In genomic region chr9:33649463-33649862, GRCh38 we compare ENCODE assay signal across 19 cellular contexts.
DNase-seq lines count a peak whose midpoint lies in the region; ATAC-seq and TF ChIP-seq lines count a peak whose summit lies in the region.
"Had no signal": no experiment of that assay in that cellular context is flagged by ENCODE, and none has a peak within 500 bp of the region (broad histone marks: within the 10 kb centered on the region; RNA-seq: fewer than 3 reads in every experiment).

No MANE protein-coding gene starts in this region.

- H3K27ac Mint-ChIP-seq in activated CD4-positive, alpha-beta T cell treated with anti-CD3 and anti-CD28 coated beads, Interleukin-2, amount 10 ng/mL, durations not matched to agents 24 days and 14 days, result no peak overlapping the region
- H3K27ac Mint-ChIP-seq in activated CD8-positive, alpha-beta T cell treated with anti-CD3 and anti-CD28 coated beads, Interleukin-2, amount 10 ng/mL, durations not matched to agents 7 days and 5 days, result no peak overlapping the region

- no peak overlapping the region for H3K9ac ChIP-seq in KMS-11
- H3K9ac ChIP-seq: BLaER1 had no signal

- no peaks in the 10 kb centered on the region for H3K9me3 Mint-ChIP-seq in activated CD4-positive, alpha-beta T cell treated with anti-CD3 and anti-CD28 coated beads, Interleukin-2, amount 10 ng/mL, durations not matched to agents 24 days and 14 days
- H3K9me3 Mint-ChIP-seq in activated CD8-positive, alpha-beta T cell treated with anti-CD3 and anti-CD28 coated beads, Interleukin-2, amount 10 ng/mL, durations not matched to agents 7 days and 5 days (ENCODE audit: insufficient read depth), result no peaks in the 10 kb centered on the region

- no peaks in the 10 kb centered on the region for H3K36me3 Mint-ChIP-seq in activated CD4-positive, alpha-beta T cell treated with anti-CD3 and anti-CD28 coated beads, Interleukin-2, amount 10 ng/mL, durations not matched to agents 24 days and 14 days (ENCODE audit: low read depth)
- H3K36me3 Mint-ChIP-seq in activated CD8-positive, alpha-beta T cell treated with anti-CD3 and anti-CD28 coated beads, Interleukin-2, amount 10 ng/mL, durations not matched to agents 7 days and 5 days (ENCODE audit: low read depth), result no peaks in the 10 kb centered on the region

- no peak for TF ChIP-seq POLR2A in transverse colon (IDR thresholded peaks at IDR 0.05)

- H3K27me3 ChIP-seq in KMS-11 (ENCODE audit: insufficient read depth, low read depth) (peaks cover 5% of the 10 kb centered on the region; the same call in 1 of the 2 replicates), transverse colon (peaks cover 26% of the 10 kb centered on the region)
- H3K27me3 ChIP-seq: BLaER1 had no signal

- H3K36me3 ChIP-seq in KMS-11 (ENCODE audit: insufficient read depth) (no peaks in the 10 kb centered on the region), mesodermal cell (ENCODE audit: control insufficient read depth, insufficient read depth, low read length) (no peaks in the 10 kb centered on the region), transverse colon (no peaks in the 10 kb centered on the region)
- H3K36me3 ChIP-seq: BLaER1, MG63 had no signal

- peak overlapping the region; percentile 27 for H3K4me2 ChIP-seq in KMS-11
- H3K4me2 ChIP-seq: BLaER1, PC-9 had no signal

- ATAC-seq in activated CD8-positive, alpha-beta T cell treated with anti-CD3 and anti-CD28 coated beads, Interleukin-2, amount 10 ng/mL, durations not matched to agents 7 days and 5 days, result peak; percentile 71

- TF ChIP-seq CTCF in KMS-11 (conservative IDR thresholded peaks at IDR 0.05; ENCODE audit: low read depth, low read length) (no peak), transverse colon (IDR thresholded peaks at IDR 0.05) (no peak)

- H3K4me1 Mint-ChIP-seq in activated CD4-positive, alpha-beta T cell treated with anti-CD3 and anti-CD28 coated beads, Interleukin-2, amount 10 ng/mL, durations not matched to agents 24 days and 14 days, result no peaks in the 10 kb centered on the region
- H3K4me1 Mint-ChIP-seq in activated CD8-positive, alpha-beta T cell treated with anti-CD3 and anti-CD28 coated beads, Interleukin-2, amount 10 ng/mL, durations not matched to agents 7 days and 5 days (ENCODE audit: low read depth), result peaks cover 18% of the 10 kb centered on the region

- intact Hi-C loops in activated CD4-positive, alpha-beta T cell treated with anti-CD3 and anti-CD28 coated beads, Interleukin-2, amount 10 ng/mL, durations not matched to agents 24 days and 14 days (cut with micrococcal nuclease), result no loop called here
- intact Hi-C loops in transverse colon (cut with DNase I; ENCODE audit: low total_unique reads), result no loop called here

- H4K20me1 ChIP-seq in KMS-11 (ENCODE audit: insufficient read depth), result no peaks in the 10 kb centered on the region
- H4K20me1 ChIP-seq: BLaER1 had no signal

- H3K27ac ChIP-seq in KMS-11, result no peak overlapping the region
- H3K27ac ChIP-seq in mesodermal cell (ENCODE audit: low read depth, low read length, severe bottlenecking), result peak overlapping the region; percentile 46
- H3K27ac ChIP-seq in transverse colon, result no peak overlapping the region
- H3K27ac ChIP-seq: BLaER1, PC-9, SK-N-MC had no signal

- peak; percentile 59 for DNase-seq in activated CD4-positive, alpha-beta T cell treated with anti-CD3 and anti-CD28 coated beads, Interleukin-2, amount 10 ng/mL, durations not matched to agents 24 days and 14 days
- DNase-seq in activated CD4-positive, alpha-beta T cell treated with anti-CD3 and anti-CD28 coated beads for 4 hours, result no peak
- peak; percentile 60 for DNase-seq in activated CD8-positive, alpha-beta T cell treated with anti-CD3 and anti-CD28 coated beads, Interleukin-2, amount 10 ng/mL, durations not matched to agents 7 days and 5 days
- DNase-seq in NCI-H510A treated with DMSO at 0.1 percent for 48 hours (lab: John Stamatoyannopoulos, UW), result no peak
- DNase-seq in LoVo (ENCODE audit: low spot score), result no peak
- no peak for DNase-seq in transverse colon
- DNase-seq: 8988T, EL, GOT3, KG1, MG63, NCI-H1105, NCI-H1930, NCI-H526, PC-9 had no signal

- TF ChIP-seq EP300 in transverse colon (IDR thresholded peaks at IDR 0.05; ENCODE audit: low read depth), result no peak

- H3K4me1 ChIP-seq in KMS-11 (ENCODE audit: low read depth, poor library complexity, severe bottlenecking) (peaks cover 27% of the 10 kb centered on the region), mesodermal cell (ENCODE audit: control insufficient read depth, insufficient read depth, low read length, poor library complexity, severe bottlenecking) (no peaks in the 10 kb centered on the region), transverse colon (no peaks in the 10 kb centered on the region)
- H3K4me1 ChIP-seq: BLaER1 had no signal

- CTCF ChIA-PET in activated CD8-positive, alpha-beta T cell treated with anti-CD3 and anti-CD28 coated beads, Interleukin-2, amount 10 ng/mL, durations not matched to agents 7 days and 5 days (lab: Charles Lee), result interaction anchor here (1.2 to 2.0 kb wide), 5 partner anchors 24 to 130 kb away, joined by 4 to 11 read pairs (median 5); no protein-coding TSS in a partner anchor

- no peak overlapping the region for H3K4me3 ChIP-seq in KMS-11 (IDR thresholded peaks at IDR 0.05; ENCODE audit: insufficient read depth, low read depth, low read length)
- H3K4me3 ChIP-seq in mesodermal cell (ENCODE audit: extremely low read depth, insufficient read depth, low read length, poor library complexity, severe bottlenecking), result no peak overlapping the region
- no peak overlapping the region for H3K4me3 ChIP-seq in transverse colon
- H3K4me3 ChIP-seq: BLaER1, MG63, PC-9, SK-N-MC had no signal

- no peak overlapping the region for H3K4me3 Mint-ChIP-seq in activated CD4-positive, alpha-beta T cell treated with anti-CD3 and anti-CD28 coated beads, Interleukin-2, amount 10 ng/mL, durations not matched to agents 24 days and 14 days
- H3K4me3 Mint-ChIP-seq in activated CD8-positive, alpha-beta T cell treated with anti-CD3 and anti-CD28 coated beads, Interleukin-2, amount 10 ng/mL, durations not matched to agents 7 days and 5 days, result no peak overlapping the region

- no peak overlapping the region for H2AFZ ChIP-seq in KMS-11 (ENCODE audit: low read depth)
- H2AFZ ChIP-seq: PC-9 had no signal

- H3K27me3 Mint-ChIP-seq in activated CD4-positive, alpha-beta T cell treated with anti-CD3 and anti-CD28 coated beads, Interleukin-2, amount 10 ng/mL, durations not matched to agents 24 days and 14 days, result peaks cover 46% of the 10 kb centered on the region
- H3K27me3 Mint-ChIP-seq in activated CD8-positive, alpha-beta T cell treated with anti-CD3 and anti-CD28 coated beads, Interleukin-2, amount 10 ng/mL, durations not matched to agents 7 days and 5 days (ENCODE audit: low read depth), result peaks cover 58% of the 10 kb centered on the region

- H3K9me3 ChIP-seq in mesodermal cell (ENCODE audit: control insufficient read depth, low read length) (no peaks in the 10 kb centered on the region), transverse colon (no peaks in the 10 kb centered on the region)
- H3K9me3 ChIP-seq: BLaER1, MG63 had no signal

- POLR2A ChIA-PET in activated CD8-positive, alpha-beta T cell treated with anti-CD3 and anti-CD28 coated beads, Interleukin-2, amount 10 ng/mL, durations not matched to agents 7 days and 5 days (lab: Charles Lee), result no interaction called here

- in situ Hi-C loops in transverse colon (cut with MboI; ENCODE audit: low pct_ligation_motif_present in 1 of 4, low pct_unique_long_range_greater_than_20kb in 1 of 4, low sequenced_read_pairs in 3 of 4), result no loop called here

- no peaks in the 10 kb centered on the region for H3K79me2 ChIP-seq in KMS-11 (ENCODE audit: insufficient read depth, low read depth)

Comparison
In these comparisons a context has a peak if more than half of its experiments do, and no peak if none do; other contexts are left out.
1. DNase-seq: peak in activated CD4-positive, alpha-beta T cell treated with anti-CD3 and anti-CD28 coated beads, Interleukin-2, amount 10 ng/mL, durations not matched to agents 24 days and 14 days (single experiment) and activated CD8-positive, alpha-beta T cell treated with anti-CD3 and anti-CD28 coated beads, Interleukin-2, amount 10 ng/mL, durations not matched to agents 7 days and 5 days (single experiment); none in activated CD4-positive, alpha-beta T cell treated with anti-CD3 and anti-CD28 coated beads for 4 hours (0 of 2), NCI-H510A treated with DMSO at 0.1 percent for 48 hours (single experiment), LoVo (single experiment) and transverse colon (single experiment).